Comparison of ENCODE assay signal across 26 cellular contexts in the genomic region with DNA sequence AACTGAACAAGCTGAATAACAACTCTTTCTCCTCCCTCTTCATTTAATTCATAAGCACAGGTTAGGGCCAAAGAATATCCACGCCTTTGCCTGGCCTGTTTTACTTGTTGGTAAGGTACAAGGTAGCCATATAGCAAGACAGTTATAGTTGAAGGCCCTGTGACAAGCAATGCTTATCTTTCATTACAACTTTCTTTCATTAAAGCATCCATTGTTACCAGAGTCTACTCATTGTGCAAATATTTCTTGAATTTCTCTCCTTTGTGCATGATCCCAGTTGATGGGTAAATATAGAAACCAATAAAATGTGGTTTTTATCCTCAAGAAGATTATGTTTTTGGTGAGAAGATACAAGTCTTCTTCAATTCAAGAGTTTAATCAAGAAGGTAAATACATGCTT.
DNase-seq lines count a peak whose midpoint lies in the region; ATAC-seq and TF ChIP-seq lines count a peak whose summit lies in the region.
"Had no signal": no experiment of that assay in that cellular context is flagged by ENCODE, and none has a peak within 500 bp of the region (broad histone marks: within the 10 kb centered on the region; RNA-seq: fewer than 3 reads in every experiment).

No MANE protein-coding gene starts in this region.

- peaks cover 59% of the 10 kb centered on the region for H3K4me1 Mint-ChIP-seq in activated naive CD8-positive, alpha-beta T cell (ENCODE audit: low read depth)
- peaks cover 42% of the 10 kb centered on the region for H3K4me1 Mint-ChIP-seq in activated naive CD8-positive, alpha-beta T cell treated with anti-CD3 and anti-CD28 coated beads, Interleukin-2, amount 50 U/mL, for 24 hours
- H3K4me1 Mint-ChIP-seq: nephron progenitor cell had no signal

- H3K4me3 ChIP-seq in RWPE2 (ENCODE audit: severe bottlenecking): no peak overlapping the region
- H3K4me3 ChIP-seq in fibroblast of pulmonary artery (replicated peaks; ENCODE audit: low read depth, low read length): no peak overlapping the region
- H3K4me3 ChIP-seq: skin epidermis had no signal

- H3K4me3 Mint-ChIP-seq in activated naive CD8-positive, alpha-beta T cell: no peak overlapping the region
- no peak overlapping the region for H3K4me3 Mint-ChIP-seq in activated naive CD8-positive, alpha-beta T cell treated with anti-CD3 and anti-CD28 coated beads, Interleukin-2, amount 50 U/mL, for 24 hours
- H3K4me3 Mint-ChIP-seq: activated CD8-positive, alpha-beta T cell treated with anti-CD3 and anti-CD28 coated beads, Interleukin-2, amount 10 ng/mL, durations not matched to agents 7 days and 5 days; activated naive CD4-positive, alpha-beta T cell treated with anti-CD3 and anti-CD28 coated beads, Interleukin-2, amount 10 ng/mL, durations not matched to agents 7 days and 5 days; activated T-cell treated with anti-CD3 and anti-CD28 coated beads, Interleukin-2, amount 50 U/mL, for 24 hours; brain; CD14-positive monocyte; nephron progenitor cell; stimulated activated naive CD8-positive, alpha-beta T cell treated with anti-CD3 and anti-CD28 coated beads, Interleukin-15, amount 100 ng/mL, for 72 hours had no signal

- no peaks in the 10 kb centered on the region for H3K36me3 ChIP-seq in RWPE2 (ENCODE audit: low read depth)

- peaks cover 2% of the 10 kb centered on the region for H3K9me3 ChIP-seq in RWPE2 (ENCODE audit: severe bottlenecking)

- H3K9me3 Mint-ChIP-seq in activated naive CD8-positive, alpha-beta T cell (ENCODE audit: low read depth): peaks cover 16% of the 10 kb centered on the region
- H3K9me3 Mint-ChIP-seq in activated naive CD8-positive, alpha-beta T cell treated with anti-CD3 and anti-CD28 coated beads, Interleukin-2, amount 50 U/mL, for 24 hours: peaks cover 8% of the 10 kb centered on the region
- H3K9me3 Mint-ChIP-seq: CD14-positive monocyte; nephron progenitor cell; stimulated activated naive CD8-positive, alpha-beta T cell treated with anti-CD3 and anti-CD28 coated beads, Interleukin-15, amount 100 ng/mL, for 72 hours had no signal

- H3K27me3 Mint-ChIP-seq in activated naive CD8-positive, alpha-beta T cell: no peaks in the 10 kb centered on the region
- H3K27me3 Mint-ChIP-seq in activated naive CD8-positive, alpha-beta T cell treated with anti-CD3 and anti-CD28 coated beads, Interleukin-2, amount 50 U/mL, for 24 hours: no peaks in the 10 kb centered on the region
- H3K27me3 Mint-ChIP-seq: activated naive CD4-positive, alpha-beta T cell treated with anti-CD3 and anti-CD28 coated beads, Interleukin-2, amount 10 ng/mL, durations not matched to agents 7 days and 5 days; activated T-cell treated with anti-CD3 and anti-CD28 coated beads, Interleukin-2, amount 50 U/mL, for 24 hours; stimulated activated naive CD8-positive, alpha-beta T cell treated with anti-CD3 and anti-CD28 coated beads, Interleukin-15, amount 100 ng/mL, for 72 hours had no signal

- H3K27ac Mint-ChIP-seq in activated naive CD8-positive, alpha-beta T cell: peak overlapping the region; percentile 74
- H3K27ac Mint-ChIP-seq in activated naive CD8-positive, alpha-beta T cell treated with anti-CD3 and anti-CD28 coated beads, Interleukin-2, amount 50 U/mL, for 24 hours: no peak overlapping the region
- H3K27ac Mint-ChIP-seq: activated CD8-positive, alpha-beta T cell treated with anti-CD3 and anti-CD28 coated beads, Interleukin-2, amount 10 ng/mL, durations not matched to agents 7 days and 5 days; activated naive CD4-positive, alpha-beta T cell treated with anti-CD3 and anti-CD28 coated beads, Interleukin-2, amount 10 ng/mL, durations not matched to agents 7 days and 5 days; activated T-cell treated with anti-CD3 and anti-CD28 coated beads, Interleukin-2, amount 50 U/mL, for 24 hours; brain; CD14-positive monocyte; nephron progenitor cell; stimulated activated naive CD8-positive, alpha-beta T cell treated with anti-CD3 and anti-CD28 coated beads, Interleukin-15, amount 100 ng/mL, for 72 hours had no signal

- no peak overlapping the region for H3K27ac ChIP-seq in RWPE2 (ENCODE audit: poor library complexity, severe bottlenecking)
- H3K27ac ChIP-seq: epithelial cell of prostate, skin epidermis had no signal

- no peak for DNase-seq in activated naive CD8-positive, alpha-beta T cell treated with anti-CD3 and anti-CD28 coated beads, Interleukin-2, amount 50 U/mL, for 24 hours
- no peak for DNase-seq in RWPE2 (ENCODE audit: low spot score)
- DNase-seq in fibroblast of pulmonary artery (ENCODE audit: low read depth): peak; percentile 31
- DNase-seq in AG08396 (ENCODE audit: low spot score): no peak
- DNase-seq in NCI-H1436 (lab: John Stamatoyannopoulos, UW): no peak
- DNase-seq in NK-92 (lab: John Stamatoyannopoulos, UW; ENCODE audit: unreplicated experiment): no peak
- DNase-seq: activated CD8-positive, alpha-beta T cell treated with anti-CD3 and anti-CD28 coated beads, Interleukin-2, amount 10 ng/mL, durations not matched to agents 7 days and 5 days; activated naive CD4-positive, alpha-beta T cell treated with anti-CD3 and anti-CD28 coated beads, Interleukin-2, amount 10 ng/mL, durations not matched to agents 7 days and 5 days; activated T-cell treated with anti-CD3 and anti-CD28 coated beads, Interleukin-2, amount 50 U/mL, for 24 hours; left cardiac atrium; mesendoderm; NCI-H1105; NCI-H524; nephron progenitor cell; posterior cingulate gyrus; SIG-M5; stimulated activated CD4-positive, alpha-beta T cell treated with anti-CD3 and anti-CD28 coated beads, Interleukin-2, amount 100 ng/mL, for 48 hours; stimulated activated naive CD8-positive, alpha-beta T cell treated with anti-CD3 and anti-CD28 coated beads, Interleukin-15, amount 100 ng/mL, for 72 hours; T-helper 9 cell; trophoblast cell had no signal

- no peak for TF ChIP-seq CTCF in RWPE2 (IDR thresholded peaks at IDR 0.05; ENCODE audit: poor library complexity, severe bottlenecking)
- no peak for TF ChIP-seq CTCF in fibroblast of pulmonary artery (IDR thresholded peaks at IDR 0.05; ENCODE audit: low read length, missing control alignments)

- ATAC-seq in activated naive CD8-positive, alpha-beta T cell treated with anti-CD3 and anti-CD28 coated beads, Interleukin-2, amount 50 U/mL, for 24 hours: no peak
- ATAC-seq in RWPE2 (ENCODE audit: low read depth) (peak; percentile 25; the same call in 2 of the 3 replicates), HG03280 (IDR thresholded peaks at IDR 0.05; ENCODE audit: unreplicated experiment) (no peak)
- ATAC-seq: activated CD8-positive, alpha-beta T cell treated with anti-CD3 and anti-CD28 coated beads, Interleukin-2, amount 10 ng/mL, durations not matched to agents 7 days and 5 days; left cardiac atrium; stimulated activated naive CD8-positive, alpha-beta T cell treated with anti-CD3 and anti-CD28 coated beads, Interleukin-15, amount 100 ng/mL, for 72 hours had no signal

- no peaks in the 10 kb centered on the region for H3K27me3 ChIP-seq in RWPE2 (ENCODE audit: insufficient read depth, poor library complexity, severe bottlenecking)

- peaks cover 6% of the 10 kb centered on the region for H3K36me3 Mint-ChIP-seq in activated naive CD8-positive, alpha-beta T cell
- no peaks in the 10 kb centered on the region for H3K36me3 Mint-ChIP-seq in activated naive CD8-positive, alpha-beta T cell treated with anti-CD3 and anti-CD28 coated beads, Interleukin-2, amount 50 U/mL, for 24 hours (ENCODE audit: low read depth)
- H3K36me3 Mint-ChIP-seq: brain, CD14-positive monocyte had no signal

- H3K4me1 ChIP-seq in RWPE2 (ENCODE audit: insufficient read depth, poor library complexity, severe bottlenecking): peaks cover 17% of the 10 kb centered on the region
